ENCODE assay signal across 35 cellular contexts in the genomic region with DNA sequence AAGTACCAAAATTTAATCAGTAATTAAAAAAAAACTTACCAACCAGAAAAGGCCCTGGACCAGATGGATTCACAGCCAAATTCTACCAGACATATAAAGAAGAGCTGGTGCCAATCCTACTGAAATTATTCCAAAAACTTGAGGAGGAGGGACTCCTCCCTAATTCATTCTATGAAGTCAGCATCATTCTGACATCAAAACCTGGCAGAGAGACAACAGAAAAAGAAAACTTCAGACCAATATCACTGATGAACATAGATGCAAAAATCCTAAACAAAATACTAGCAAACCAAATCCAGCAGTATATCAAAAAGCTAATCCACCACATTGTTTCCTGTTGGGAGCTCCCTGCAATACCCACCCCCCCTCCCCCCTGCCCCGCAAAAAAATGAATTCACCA.
"Had no signal": no experiment of that assay in that cellular context is flagged by ENCODE, and none has a peak within 500 bp of the region (broad histone marks: within the 10 kb centered on the region; RNA-seq: fewer than 3 reads in every experiment).

A gene (minus strand): TSS at position 101 of the 400 bp plus-strand sequence. CDS start 19,639 bp downstream, outside the sequence.

- DNase-seq: Karpas-422, Kasumi-1, MG63, MM.1S, MV-4-11, NCI-H1048, NCI-H1092, NCI-H1092 treated with DMSO at 0.1 percent for 48 hours, NCI-H1105, NCI-H1105 treated with DMSO at 0.1 percent for 48 hours, NCI-H1417, NCI-H1417 treated with DMSO at 0.1 percent for 48 hours, NCI-H1436, NCI-H1436 treated with DMSO at 0.1 percent for 48 hours, NCI-H146, NCI-H1694, NCI-H1694 treated with DMSO at 0.1 percent for 48 hours, NCI-H187, NCI-H187 treated with DMSO at 0.1 percent for 48 hours, NCI-H1930, NCI-H2029, NCI-H2029 treated with DMSO at 0.1 percent for 48 hours, NCI-H2081, NCI-H2081 treated with DMSO at 0.1 percent for 48 hours, NCI-H2107, NCI-H2171, NCI-H2171 treated with DMSO at 0.1 percent for 48 hours, NCI-H2227 treated with DMSO at 0.1 percent for 48 hours, NCI-H226, NCI-H345, NCI-H446, NCI-H446 treated with DMSO at 0.1 percent for 48 hours, NCI-H510A, NCI-H510A treated with DMSO at 0.1 percent for 48 hours, NCI-H524 had no signal
